1 cellular context compared by ENCODE assay signal in genomic region chr3:155370764-155371503, GRCh38.
TF ChIP-seq lines count a peak whose summit lies in the region.

No MANE protein-coding gene starts in this region.

TF ChIP-seq in K562, 482 proteins besides CTCF, POLR2A, EP300 and RAD21 (continued from another document):
- no peak for TF ChIP-seq E4F1 (CRISPR knock-in tag; IDR thresholded peaks at IDR 0.05; ENCODE audit: borderline replicate concordance)
- TF ChIP-seq PKNOX1 (IDR thresholded peaks at IDR 0.05), result peak; percentile 27; the same call in 1 of the 2 replicates
- TF ChIP-seq ZNF77 (CRISPR knock-in tag; IDR thresholded peaks at IDR 0.05), result no peak
- TF ChIP-seq DPF2 (IDR thresholded peaks at IDR 0.05), result peak; percentile 72
- TF ChIP-seq ZNF699 (CRISPR knock-in tag; IDR thresholded peaks at IDR 0.05; ENCODE audit: insufficient replicate concordance), result no peak
- TF ChIP-seq SFPQ (IDR thresholded peaks at IDR 0.05; ENCODE audit: low read depth, low read length), result no peak
- TF ChIP-seq MAFK (IDR thresholded peaks at IDR 0.05; ENCODE audit: low read length), result peak; percentile 48; the same call in 1 of the 2 replicates
- peak; percentile 61 for TF ChIP-seq ARID1B (IDR thresholded peaks at IDR 0.05)
- TF ChIP-seq NFE2 (IDR thresholded peaks at IDR 0.05; ENCODE audit: low read depth), result peak; percentile 89
- TF ChIP-seq ZNF316 (IDR thresholded peaks at IDR 0.05), result peak; percentile 63
- TF ChIP-seq CBFA2T3 (IDR thresholded peaks at IDR 0.05), result peak; percentile 38; the same call in 1 of the 2 replicates
- TF ChIP-seq ATF1 (CRISPR knock-in tag; IDR thresholded peaks at IDR 0.05), result no peak
- TF ChIP-seq ATF1 (tag; IDR thresholded peaks at IDR 0.05), result peak; percentile 66
- TF ChIP-seq CREM (IDR thresholded peaks at IDR 0.05; ENCODE audit: low read depth), result 0 out of 2 replicates have a peak, but pooled peaks have one; percentile 37
- TF ChIP-seq PRDM10 (IDR thresholded peaks at IDR 0.05; ENCODE audit: partially characterized antibody), result peak; percentile 94
- TF ChIP-seq MCM3 (IDR thresholded peaks at IDR 0.05), result no peak
- peak; percentile 57; the same call in 1 of the 2 replicates for TF ChIP-seq SMARCA4 (IDR thresholded peaks at IDR 0.05)
- TF ChIP-seq C11orf30 (IDR thresholded peaks at IDR 0.05; ENCODE audit: low read depth), result peak; percentile 73
- TF ChIP-seq ZNF445 (CRISPR knock-in tag; IDR thresholded peaks at IDR 0.05; ENCODE audit: low read depth), result no peak
- no peak for TF ChIP-seq LARP7 (IDR thresholded peaks at IDR 0.05)
- TF ChIP-seq MEIS2 (IDR thresholded peaks at IDR 0.05; ENCODE audit: partially characterized antibody), result peak; percentile 15
- 0 out of 4 replicates have a peak, but pooled peaks of 1 of the 2 experiments have one; percentile 11 for TF ChIP-seq RCOR1 (IDR thresholded peaks at IDR 0.05; ENCODE audit: borderline replicate concordance in 1 of 2, low read depth in 2 of 2, low read length in 2 of 2)
- TF ChIP-seq RBM17 (IDR thresholded peaks at IDR 0.05; ENCODE audit: borderline replicate concordance, low read depth, low read length), result no peak
- TF ChIP-seq KLF1 (tag; IDR thresholded peaks at IDR 0.05), result no peak
- peak; percentile 36; the same call in 1 of the 2 replicates for TF ChIP-seq TEAD4 (IDR thresholded peaks at IDR 0.05; ENCODE audit: low read length)
- no peak for TF ChIP-seq TEAD4 (CRISPR knock-in tag; IDR thresholded peaks at IDR 0.05; ENCODE audit: borderline replicate concordance)
- TF ChIP-seq ARID2 (IDR thresholded peaks at IDR 0.05), result no peak
- no peak for TF ChIP-seq ZC3H8 (IDR thresholded peaks at IDR 0.05)
- 0 out of 2 replicates have a peak, but pooled peaks have one; percentile 46 for TF ChIP-seq EHMT2 (IDR thresholded peaks at IDR 0.05)
- TF ChIP-seq IFI16 (CRISPR knock-in tag; IDR thresholded peaks at IDR 0.05), result no peak
- peak; percentile 21; the same call in 1 of the 2 replicates for TF ChIP-seq SMARCC2 (IDR thresholded peaks at IDR 0.05; ENCODE audit: low read depth)
- TF ChIP-seq ID3 (CRISPR knock-in tag; IDR thresholded peaks at IDR 0.05), result no peak
- TF ChIP-seq ID3 (tag; IDR thresholded peaks at IDR 0.05), result no peak
- TF ChIP-seq HDAC2 (IDR thresholded peaks at IDR 0.05), result 0 out of 2 replicates have a peak, but pooled peaks have one; percentile 26
- TF ChIP-seq ZNF507 (tag; conservative IDR thresholded peaks at IDR 0.05), result no peak
- peak in 1 of 2 experiments; percentile 9; a peak in 1 of 4 replicates for TF ChIP-seq KDM1A (IDR thresholded peaks at IDR 0.05)
- no peak for TF ChIP-seq GTF2E2 (tag; IDR thresholded peaks at IDR 0.05)
- TF ChIP-seq NR2F6 (CRISPR knock-in tag; IDR thresholded peaks at IDR 0.05), result no peak
- TF ChIP-seq ZBTB12 (CRISPR knock-in tag; IDR thresholded peaks at IDR 0.05), result 0 out of 2 replicates have a peak, but pooled peaks have one; percentile 10
- 0 out of 2 replicates have a peak, but pooled peaks have one; percentile 12 for TF ChIP-seq ATF3 (IDR thresholded peaks at IDR 0.05)
- TF ChIP-seq ATF3 (CRISPR knock-in tag; conservative IDR thresholded peaks at IDR 0.05), result no peak
- TF ChIP-seq ZBTB11 (CRISPR knock-in tag; IDR thresholded peaks at IDR 0.05), result no peak
- no peak for TF ChIP-seq ZNF212 (CRISPR knock-in tag; IDR thresholded peaks at IDR 0.05)
- no peak for TF ChIP-seq ZNF79 (CRISPR knock-in tag; IDR thresholded peaks at IDR 0.05; ENCODE audit: low read depth)
- peak; percentile 71; the same call in 1 of the 2 replicates for TF ChIP-seq MAFF (IDR thresholded peaks at IDR 0.05; ENCODE audit: low read length)
- no peak for TF ChIP-seq SLC30A9 (CRISPR knock-in tag; IDR thresholded peaks at IDR 0.05)
TF ChIP-seq in K562: peak in this region for 28.
